18 cellular contexts compared by ENCODE assay signal in the genomic region with DNA sequence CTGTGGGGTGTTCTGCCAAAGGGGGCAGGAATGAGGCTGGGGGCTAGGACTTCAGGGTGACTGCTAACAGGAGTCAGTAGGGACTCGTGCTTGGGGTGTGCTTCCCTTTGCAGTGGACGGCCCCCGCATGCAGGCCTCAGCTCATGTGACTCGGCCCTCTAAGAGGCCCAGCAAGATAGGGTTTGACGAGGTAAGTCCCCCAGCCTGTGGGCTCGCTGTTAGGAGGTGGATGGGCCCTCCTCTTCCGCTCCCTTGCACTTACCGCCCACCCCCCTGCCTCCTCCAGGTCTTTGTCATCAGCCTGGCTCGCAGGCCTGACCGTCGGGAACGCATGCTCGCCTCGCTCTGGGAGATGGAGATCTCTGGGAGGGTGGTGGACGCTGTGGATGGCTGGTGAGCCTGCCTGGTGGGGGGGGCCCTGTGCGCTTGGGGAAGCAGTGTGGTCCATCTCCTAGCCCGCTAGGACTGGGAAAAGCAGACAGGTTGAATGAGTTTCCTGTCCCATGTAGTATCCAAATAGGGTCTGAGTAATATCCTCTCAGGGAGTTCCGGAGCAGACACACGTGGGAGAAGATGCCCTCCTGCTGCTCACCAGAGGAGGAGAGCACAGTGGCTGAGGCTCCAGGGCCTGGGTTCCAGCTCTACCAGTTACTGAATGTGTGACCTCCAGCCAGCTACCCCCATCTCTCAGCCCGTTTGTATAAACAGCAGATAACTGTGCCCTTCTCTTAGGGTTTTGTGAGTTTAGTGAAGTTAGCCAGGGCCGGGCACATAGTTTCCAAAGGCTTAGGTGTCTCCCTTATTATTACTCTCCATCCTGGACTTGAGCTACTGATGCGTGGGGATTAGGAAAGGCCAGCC. TPM values are rescaled to one million over a fixed set of nuclear protein-coding genes. Genes with fewer than 3 reads are reported as not detected.
A peak's percentile ranks its signal among the peaks of the same experiment; 100 is the strongest.
DNase-seq lines count a peak whose midpoint lies in the region; ATAC-seq and TF ChIP-seq lines count a peak whose summit lies in the region.
"Had no signal": no experiment of that assay in that cellular context is flagged by ENCODE, and none has a peak within 500 bp of the region (broad histone marks: within the 10 kb centered on the region; RNA-seq: fewer than 3 reads in every experiment).

No MANE protein-coding gene starts in this region.

- no peak overlapping the region for H3K27ac ChIP-seq in upper lobe of left lung
- H3K27ac ChIP-seq: 22Rv1, adrenal gland, HL-60 had no signal

- TF ChIP-seq CTCF in upper lobe of left lung (IDR thresholded peaks at IDR 0.05): no peak

- POLR2A ChIA-PET in naive thymus-derived CD8-positive, alpha-beta T cell (lab: Charles Lee): no interaction called here

- no peak for TF ChIP-seq POLR2A in upper lobe of left lung (IDR thresholded peaks at IDR 0.05)

- H3K9me3 ChIP-seq in upper lobe of left lung: no peaks in the 10 kb centered on the region
- H3K9me3 ChIP-seq: adrenal gland had no signal

- DNase-seq in DMS 273 (lab: John Stamatoyannopoulos, UW; ENCODE audit: unreplicated experiment) (peak; percentile 66), DMS 273 treated with DMSO at 0.1 percent for 48 hours (lab: John Stamatoyannopoulos, UW) (no peak), astrocyte of the hippocampus (ENCODE audit: low read depth, low spot score) (peak; percentile 34), iPS-NIHi11 (ENCODE audit: low spot score) (peak; percentile 31), upper lobe of left lung (no peak), KG1 (lab: John Stamatoyannopoulos, UW) (no peak), NOMO-1 (lab: John Stamatoyannopoulos, UW; ENCODE audit: unreplicated experiment in 2 of 2) (no peak)
- no peak for DNase-seq in naive thymus-derived CD8-positive, alpha-beta T cell
- DNase-seq: activated CD4-positive, CD25-positive, alpha-beta regulatory T cell; adrenal gland; Karpas-422; right cardiac atrium; SHP77 treated with DMSO at 0.1 percent for 48 hours; stimulated activated naive CD8-positive, alpha-beta T cell treated with anti-CD3 and anti-CD28 coated beads, Interleukin-15, Interleukin-2, amounts not matched to agents 100 U/mL and 50 U/mL, for 24 hours; trophoblast cell had no signal

- no peaks in the 10 kb centered on the region for H3K9me3 Mint-ChIP-seq in naive thymus-derived CD8-positive, alpha-beta T cell
- H3K9me3 Mint-ChIP-seq: T-helper 1 cell treated with Interleukin-12 subunit alpha and Interleukin-12 subunit beta and Interleukin-4 antibody, amounts not matched to agents 30 μg/mL and 1 μg/mL, for 36 hours had no signal

- H3K27me3 ChIP-seq in upper lobe of left lung: no peaks in the 10 kb centered on the region
- H3K27me3 ChIP-seq: adrenal gland had no signal

- peak; percentile 13 to 32 for ATAC-seq in upper lobe of left lung (ENCODE audit: low FRiP score in 2 of 2)
- ATAC-seq in naive thymus-derived CD8-positive, alpha-beta T cell: no peak
- ATAC-seq: stimulated activated naive CD8-positive, alpha-beta T cell treated with anti-CD3 and anti-CD28 coated beads, Interleukin-15, Interleukin-2, amounts not matched to agents 100 U/mL and 50 U/mL, for 24 hours had no signal

- H3K36me3 Mint-ChIP-seq in naive thymus-derived CD8-positive, alpha-beta T cell: no peaks in the 10 kb centered on the region

- H3K27ac Mint-ChIP-seq in naive thymus-derived CD8-positive, alpha-beta T cell: no peak overlapping the region
- H3K27ac Mint-ChIP-seq: T-helper 1 cell treated with Interleukin-12 subunit alpha and Interleukin-12 subunit beta and Interleukin-4 antibody, amounts not matched to agents 30 μg/mL and 1 μg/mL, for 36 hours had no signal

- 86 to 88% methylated on average over 8 to 22 of the region's 22 CpGs for WGBS in upper lobe of left lung, 2 donors

- no peak overlapping the region for H3K4me3 Mint-ChIP-seq in naive thymus-derived CD8-positive, alpha-beta T cell
- H3K4me3 Mint-ChIP-seq: T-helper 1 cell treated with Interleukin-12 subunit alpha and Interleukin-12 subunit beta and Interleukin-4 antibody, amounts not matched to agents 30 μg/mL and 1 μg/mL, for 36 hours had no signal

- no peak for TF ChIP-seq EP300 in upper lobe of left lung (IDR thresholded peaks at IDR 0.05)

- no peaks in the 10 kb centered on the region for H3K27me3 Mint-ChIP-seq in naive thymus-derived CD8-positive, alpha-beta T cell

- H3K36me3 ChIP-seq in upper lobe of left lung: peaks cover 0 to 4% (median 0%) of the 10 kb centered on the region in 4 donors
- H3K36me3 ChIP-seq: adrenal gland had no signal

- no peaks in the 10 kb centered on the region for H3K4me1 ChIP-seq in upper lobe of left lung
- H3K4me1 ChIP-seq: adrenal gland had no signal

- no peaks in the 10 kb centered on the region for H3K4me1 Mint-ChIP-seq in naive thymus-derived CD8-positive, alpha-beta T cell

- no peak overlapping the region for H3K4me3 ChIP-seq in upper lobe of left lung
- H3K4me3 ChIP-seq: adrenal gland had no signal

RNA-seq across cellular contexts. Expression of gene CERCAM, which starts 8.2 kb away (rescaled TPM):
- 10 to 100 TPM in 5 of 6 donors, 1 to 10 TPM in 1; 9.2 to 47.1 (median 15.4) TPM for total RNA-seq in upper lobe of left lung
- 1 to 10 TPM; 1.3 to 1.7 TPM for total RNA-seq in naive thymus-derived CD8-positive, alpha-beta T cell
- under 1 TPM; 0.14 to 0.90 (median 0.51) TPM for polyA plus RNA-seq in naive thymus-derived CD8-positive, alpha-beta T cell

RNA-seq across cellular contexts. Expression of gene ODF2, which starts 26.9 kb away (rescaled TPM):
- 10 to 100 TPM; 12.2 to 50.3 (median 22.5) TPM for total RNA-seq in upper lobe of left lung
- 10 to 100 TPM; 34.8 to 36.6 TPM for total RNA-seq in naive thymus-derived CD8-positive, alpha-beta T cell
- polyA plus RNA-seq in naive thymus-derived CD8-positive, alpha-beta T cell: 10 to 100 TPM; 15.6 to 32.8 (median 20.6) TPM

RNA-seq across cellular contexts. Expression of gene URM1, which starts 57.7 kb away (rescaled TPM):
- 10 to 100 TPM; 11.1 to 57.9 (median 28.7) TPM for total RNA-seq in upper lobe of left lung
- 10 to 100 TPM; 44.5 to 47.5 TPM for total RNA-seq in naive thymus-derived CD8-positive, alpha-beta T cell
- 10 to 100 TPM; 49.3 to 66.4 (median 61.0) TPM for polyA plus RNA-seq in naive thymus-derived CD8-positive, alpha-beta T cell

Comparison
In these comparisons a context has a peak if more than half of its experiments do, and no peak if none do; other contexts are left out.
1. DNase-seq: peak in DMS 273 (single experiment), astrocyte of the hippocampus (single experiment) and iPS-NIHi11 (single experiment); none in DMS 273 treated with DMSO at 0.1 percent for 48 hours (single experiment), upper lobe of left lung (0 of 2), KG1 (single experiment), NOMO-1 (0 of 2) and naive thymus-derived CD8-positive, alpha-beta T cell (0 of 10).
2. ATAC-seq: peak in upper lobe of left lung (2 of 2); none in naive thymus-derived CD8-positive, alpha-beta T cell (0 of 2).